In genomic region chr6:89681983-89682564, GRCh38 we compare ENCODE assay signal across 22 cellular contexts. TPM values are rescaled to one million over a fixed set of nuclear protein-coding genes. Genes with fewer than 3 reads are reported as not detected.
A peak's percentile ranks its signal among the peaks of the same experiment; 100 is the strongest.
DNase-seq lines count a peak whose midpoint lies in the region; ATAC-seq, FAIRE-seq and TF ChIP-seq lines count a peak whose summit lies in the region.
"Had no signal": no experiment of that assay in that cellular context is flagged by ENCODE, and none has a peak within 500 bp of the region (broad histone marks: within the 10 kb centered on the region; RNA-seq: fewer than 3 reads in every experiment).

No MANE protein-coding gene starts in this region.

- TF ChIP-seq RAD21 in A549 (conservative IDR thresholded peaks at IDR 0.05 in 1 of 2, IDR thresholded peaks at IDR 0.05 in 1 of 2) (no peak), H1 (IDR thresholded peaks at IDR 0.05 in 1 of 2, conservative IDR thresholded peaks at IDR 0.05 in 1 of 2; ENCODE audit: low read depth in 2 of 2, low read length in 2 of 2) (no peak)

- H3K27me3 ChIP-seq in H1 (replicated peaks in 1 of 4; ENCODE audit: control insufficient read depth in 3 of 4, extremely low read depth in 1 of 4, insufficient read depth in 3 of 4, low read length in 3 of 4): no peaks in the 10 kb centered on the region
- H3K27me3 ChIP-seq: BLaER1 treated with 17β-estradiol and CSF1 and Interleukin-3, amounts not matched to agents 10 nM and 100 nM had no signal

- no peaks in the 10 kb centered on the region; the same call in 1 of the 2 replicates for H3K79me1 ChIP-seq in H1 (ENCODE audit: low read depth, low read length)

- no peak overlapping the region for H2AK5ac ChIP-seq in H1 (ENCODE audit: low read depth, low read length)

- no peak overlapping the region for H3K23ac ChIP-seq in H1 (ENCODE audit: insufficient read length)

- no peak overlapping the region for H3K14ac ChIP-seq in H1 (ENCODE audit: insufficient read length)

- DNase-seq in A549 (ENCODE audit: low read depth in 1 of 2, low spot score in 1 of 2) (no peak), H1 (ENCODE audit: low read depth in 1 of 2, low spot score in 2 of 2) (no peak), iris pigment epithelial cell (ENCODE audit: low read depth) (peak; percentile 41), activated gamma-delta T cell (lab: John Stamatoyannopoulos, UW) (no peak), CD1c-positive myeloid dendritic cell (ENCODE audit: extremely low spot score) (no peak)
- DNase-seq: 8988T; CD4-positive, CD25-positive, alpha-beta regulatory T cell; CD8-positive, alpha-beta memory T cell; COR-L47; DMS 273 treated with DMSO at 0.1 percent for 48 hours; DMS53; DND-41; EL; IMR-90 had no signal

- peak overlapping the region; percentile 54; the same call in 1 of the 2 replicates for H2BK5ac ChIP-seq in H1 (ENCODE audit: low read depth, low read length)

- TF ChIP-seq EP300 in A549 (IDR thresholded peaks at IDR 0.05) (no peak), H1 (IDR thresholded peaks at IDR 0.05; ENCODE audit: borderline replicate concordance in 1 of 2, low read depth in 2 of 2, low read length in 2 of 2) (no peak)

- no peak overlapping the region for H4K5ac ChIP-seq in H1 (ENCODE audit: insufficient read length, low read depth, low read length)

- no peaks in the 10 kb centered on the region for H4K20me1 ChIP-seq in H1 (replicated peaks in 1 of 2; ENCODE audit: control insufficient read depth in 1 of 2, insufficient read depth in 2 of 2, low read length in 2 of 2)
- H4K20me1 ChIP-seq: BLaER1 treated with 17β-estradiol and CSF1 and Interleukin-3, amounts not matched to agents 10 nM and 100 nM had no signal

- no peak overlapping the region for H3K4ac ChIP-seq in H1 (replicated peaks; ENCODE audit: insufficient read length, low read depth, low read length)

- H3K27ac ChIP-seq in A549 (no peak overlapping the region), HEK293 (ENCODE audit: extremely low read depth, low read depth, low read length) (no peak overlapping the region), H1 (ENCODE audit: low read depth, low read length) (no peak overlapping the region)
- H3K27ac ChIP-seq: BLaER1 treated with 17β-estradiol and CSF1 and Interleukin-3, amounts not matched to agents 10 nM and 100 nM; HL-60 had no signal

- no peak overlapping the region for H3K4me3 ChIP-seq in A549
- H3K4me3 ChIP-seq in HEK293 (ENCODE audit: low read depth, low read length): no peak overlapping the region
- no peak overlapping the region for H3K4me3 ChIP-seq in H1 (ENCODE audit: extremely low read depth in 1 of 4, insufficient read depth in 2 of 4, low read depth in 3 of 4, low read length in 4 of 4)
- H3K4me3 ChIP-seq: BLaER1 treated with 17β-estradiol and CSF1 and Interleukin-3, amounts not matched to agents 10 nM and 100 nM; GM12878; K562 had no signal

- H3K9me3 ChIP-seq in A549 (no peaks in the 10 kb centered on the region), HEK293 (ENCODE audit: control insufficient read depth, insufficient read depth, low read depth, low read length) (no peaks in the 10 kb centered on the region), H1 (ENCODE audit: insufficient read depth in 2 of 2, low read depth in 1 of 2, low read length in 1 of 2) (no peaks in the 10 kb centered on the region)
- H3K9me3 ChIP-seq: BLaER1 treated with 17β-estradiol and CSF1 and Interleukin-3, amounts not matched to agents 10 nM and 100 nM had no signal

- H3K36me3 ChIP-seq in HEK293 (ENCODE audit: control insufficient read depth in 2 of 2, insufficient read depth in 1 of 2, low read length in 2 of 2): peaks cover 36 to 97% of the 10 kb centered on the region in 2 experiments
- peaks cover 42 to 93% (median 74%) of the 10 kb centered on the region in 4 experiments for H3K36me3 ChIP-seq in H1 (ENCODE audit: control insufficient read depth in 2 of 4, insufficient read depth in 4 of 4, low read length in 3 of 4)

- H2BK15ac ChIP-seq in H1 (ENCODE audit: low read length): no peak overlapping the region; the same call in 1 of the 2 replicates

- H3K4me2 ChIP-seq in A549: no peak overlapping the region
- H3K4me2 ChIP-seq in H1 (ENCODE audit: insufficient read depth in 1 of 2, low read depth in 2 of 2, low read length in 2 of 2): no peak overlapping the region
- H3K4me2 ChIP-seq: BLaER1 treated with 17β-estradiol and CSF1 and Interleukin-3, amounts not matched to agents 10 nM and 100 nM had no signal

- H3K18ac ChIP-seq in H1 (ENCODE audit: extremely low read depth, low read length): no peak overlapping the region

- H3K9ac ChIP-seq in H1 (replicated peaks in 1 of 4; ENCODE audit: extremely low read depth in 1 of 4, low read depth in 3 of 4, low read length in 3 of 4): no peak overlapping the region
- H3K9ac ChIP-seq: BLaER1 treated with 17β-estradiol and CSF1 and Interleukin-3, amounts not matched to agents 10 nM and 100 nM had no signal

- H3K4me1 ChIP-seq in A549 (no peaks in the 10 kb centered on the region), HEK293 (ENCODE audit: control insufficient read depth, insufficient read depth, low read length) (no peaks in the 10 kb centered on the region), H1 (replicated peaks in 1 of 4; ENCODE audit: control insufficient read depth in 3 of 4, insufficient read depth in 4 of 4, low read length in 3 of 4) (peaks cover 12 to 26% (median 20%) of the 10 kb centered on the region in 4 experiments; a peak in 6 of 7 replicates)
- H3K4me1 ChIP-seq: BLaER1 treated with 17β-estradiol and CSF1 and Interleukin-3, amounts not matched to agents 10 nM and 100 nM had no signal

- TF ChIP-seq POLR2A in A549 (IDR thresholded peaks at IDR 0.05; ENCODE audit: low read length): no peak
- no peak for TF ChIP-seq POLR2A in H1 (IDR thresholded peaks at IDR 0.05; ENCODE audit: control extremely low read depth in 1 of 2, low read depth in 2 of 2, low read length in 2 of 2)

- no peak overlapping the region; the same call in 1 of the 2 replicates for H2BK12ac ChIP-seq in H1 (ENCODE audit: low read depth, low read length)

- H3K23me2 ChIP-seq in H1 (ENCODE audit: low read depth, low read length): no peaks in the 10 kb centered on the region

- H3K79me2 ChIP-seq in H1 (ENCODE audit: control insufficient read depth in 1 of 2, insufficient read depth in 2 of 2, low read length in 2 of 2): 0 out of 4 replicates have a peak, but pooled peaks cover 0 to 4% of the 10 kb centered on the region in 2 experiments

- POLR2A ChIA-PET in A549 (lab: Yijun Ruan, JAX): no interaction called here
- POLR2A ChIA-PET in HEK293 (lab: Yijun Ruan, JAX): no interaction called here
- POLR2A ChIA-PET in H1 (lab: Charles Lee; ENCODE audit: partially characterized antibody): interaction anchor here (1.0 kb wide), 1 partner anchor 10 kb away, joined by 3 read pairs; no protein-coding TSS in a partner anchor

- CTCF ChIA-PET in A549 (lab: Yijun Ruan, JAX): no interaction called here
- CTCF ChIA-PET in HEK293 (lab: Yijun Ruan, JAX): interaction anchor here (0.7 kb wide), 2 partner anchors 13 to 250 kb away, joined by 3 read pairs; no protein-coding TSS in a partner anchor
- CTCF ChIA-PET in H1 (lab: Charles Lee; ENCODE audit: partially characterized antibody): interaction anchor here (0.7 to 1.3 kb wide), 3 partner anchors 22 to 41 kb away, joined by 3 to 5 read pairs (median 3); no protein-coding TSS in a partner anchor

- 92% methylated on average over 10 of the region's 10 CpGs for WGBS in A549 (ENCODE audit: missing lambda C conversion rate)
- WGBS in H1 (ENCODE audit: extremely low coverage in 1 of 2, insufficient coverage in 1 of 2, insufficient read length in 1 of 2, insufficient replicate concordance in 2 of 2, low coverage in 1 of 2, low lambda C conversion rate in 2 of 2, missing lambda C conversion rate in 1 of 2), 2 experiments: 86% methylated on average over 10 of the region's 10 CpGs; no CpG with 5 or more reads in 1 of the 2 experiments

- no peak overlapping the region for H2AFZ ChIP-seq in H1 (ENCODE audit: low read length)

- no peak overlapping the region for H4K8ac ChIP-seq in H1 (ENCODE audit: extremely low read depth, insufficient read depth, low read length)

- no peak overlapping the region for H2BK120ac ChIP-seq in H1 (replicated peaks; ENCODE audit: low read depth, low read length)

- H4K91ac ChIP-seq in H1 (replicated peaks; ENCODE audit: insufficient read length, low read length): no peak overlapping the region

- FAIRE-seq in A549 (lab: Jason Lieb, UNC) (no peak), H1 (lab: Jason Lieb, UNC) (no peak)
- FAIRE-seq: GM12878, H54, K562 had no signal

- TF ChIP-seq CTCF in A549 (IDR thresholded peaks at IDR 0.05) (no peak), HEK293 (tag by site-specific recombination; IDR thresholded peaks at IDR 0.05) (no peak), H1 (IDR thresholded peaks at IDR 0.05; ENCODE audit: control extremely low read depth in 1 of 3, insufficient read depth in 1 of 3, low read depth in 1 of 3, low read length in 3 of 3) (no peak)

- ATAC-seq in A549 (no peak), HG03135 (IDR thresholded peaks at IDR 0.05; ENCODE audit: unreplicated experiment) (no peak)
- ATAC-seq: GM12878, HCT116, K562 had no signal

- no peak overlapping the region for H3K56ac ChIP-seq in H1 (replicated peaks; ENCODE audit: insufficient read length, low read depth, low read length)

- H2BK20ac ChIP-seq in H1 (ENCODE audit: low read length): no peak overlapping the region

TF ChIP-seq in A549, 52 proteins besides CTCF, POLR2A, EP300 and RAD21 (continues in another document):
- no peak for TF ChIP-seq MYC (IDR thresholded peaks at IDR 0.05; ENCODE audit: borderline replicate concordance, low read length)

TF ChIP-seq in HEK293, 187 proteins besides CTCF, POLR2A, EP300 and RAD21 (continues in another document):
- peak; percentile 57; the same call in 1 of the 2 replicates for TF ChIP-seq ZNF112 (tag by site-specific recombination; IDR thresholded peaks at IDR 0.05)
- TF ChIP-seq ZFP3 (tag by site-specific recombination; IDR thresholded peaks at IDR 0.05; ENCODE audit: low read depth): no peak

TF ChIP-seq in H1, 55 proteins besides CTCF, POLR2A, EP300 and RAD21 (continues in another document):
- TF ChIP-seq TEAD4 (IDR thresholded peaks at IDR 0.05; ENCODE audit: low read depth, low read length): no peak

RNA-seq across cellular contexts. Expression of gene LYRM2, which starts 43.5 kb away (rescaled TPM):
- polyA plus RNA-seq in A549 (2011; rRNA removed): 37.5 and 56.0 TPM in 2 replicates
- polyA plus RNA-seq in A549 (2012; cell fraction: cytosol; rRNA removed): 7.9 and 8.7 TPM in 2 replicates
- polyA plus RNA-seq in A549 (2012; cell fraction: nucleus; rRNA removed): 1.1 and 2.2 TPM in 2 replicates
- polyA plus RNA-seq in A549 (2017; fragmentation: RNase III; extraction: RNeasy Plus Mini Kit Qiagen cat#74134 plus additional on column Dnase treatment): 33.2 to 38.1 TPM (median 35.0 TPM) in 3 replicates
- 6.3 and 7.7 TPM in 2 replicates for polyA minus RNA-seq in A549 (2011; rRNA and poly(A)+ RNA removed)
- 25.1 and 25.7 TPM in 2 replicates for total RNA-seq in H1 (2021; fragmentation: NEBNext Ultra II Directional; extraction: Animal tissue kit (Norgen Biotek cat#: 25700))
- 2.6 and 7.3 TPM in 2 replicates for polyA plus RNA-seq in H1 (2011; rRNA removed)
- 9.8 TPM for polyA plus RNA-seq in H1 (2011; cell fraction: cytosol; rRNA removed)
- 3.1 TPM for polyA plus RNA-seq in H1 (2011; cell fraction: nucleus; rRNA removed)
- 9.8 to 25.8 TPM (median 12.0 TPM) in 4 replicates for polyA plus RNA-seq in H1 (2012, experiment 1 of 2)
- polyA plus RNA-seq in H1 (2012, experiment 2 of 2): 2.0 TPM
- polyA plus RNA-seq in H1 (2013, experiment 1 of 2): 38.6 TPM
- 36.2 TPM for polyA plus RNA-seq in H1 (2013, experiment 2 of 2)
- polyA minus RNA-seq in H1 (2011; rRNA and poly(A)+ RNA removed): 4.8 and 6.9 TPM in 2 replicates
- polyA minus RNA-seq in H1 (2011; cell fraction: cytosol; rRNA and poly(A)+ RNA removed): 6.2 TPM
- 15.3 TPM for polyA minus RNA-seq in H1 (2011; cell fraction: nucleus; rRNA and poly(A)+ RNA removed)
